In the genomic region with DNA sequence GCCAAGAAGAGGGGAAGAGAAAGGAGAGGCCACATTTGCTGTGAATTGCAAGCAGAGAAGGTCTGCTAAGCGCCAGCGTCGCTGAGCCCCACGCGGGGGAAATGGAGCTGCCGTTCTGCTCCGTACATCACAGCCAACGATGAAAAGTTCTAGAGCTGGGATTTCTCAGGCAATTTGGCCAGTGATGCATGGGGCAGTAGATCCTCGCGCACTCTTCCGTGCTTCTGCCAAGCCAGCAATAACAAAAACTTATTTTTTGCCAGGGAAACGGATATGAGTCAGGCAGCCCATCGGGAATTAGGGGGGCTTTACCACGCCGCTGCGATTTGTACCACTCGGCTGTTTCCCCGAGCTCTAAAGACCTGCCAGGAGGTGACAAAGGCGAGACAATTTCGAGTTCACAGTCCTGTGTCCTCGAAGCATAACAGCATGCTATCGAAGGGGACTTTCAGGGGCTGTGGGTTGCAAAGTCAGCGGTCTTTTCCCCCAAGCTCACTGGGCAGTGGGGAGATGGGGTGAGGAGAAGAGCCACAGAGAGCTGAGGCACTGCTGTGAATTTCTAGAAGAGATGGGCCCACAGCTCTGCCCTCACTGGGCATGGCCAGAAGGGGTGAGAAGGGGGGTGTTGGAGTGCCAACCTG, we compare ENCODE assay signal across 12 cellular contexts. TPM values are rescaled to one million over a fixed set of nuclear protein-coding genes. Genes with fewer than 3 reads are reported as not detected.
A peak's percentile ranks its signal among the peaks of the same experiment; 100 is the strongest.
DNase-seq lines count a peak whose midpoint lies in the region; ATAC-seq and TF ChIP-seq lines count a peak whose summit lies in the region.
"Had no signal": no experiment of that assay in that cellular context is flagged by ENCODE, and none has a peak within 500 bp of the region (broad histone marks: within the 10 kb centered on the region; RNA-seq: fewer than 3 reads in every experiment).

No MANE protein-coding gene starts in this region.

- H3K27me3 ChIP-seq in H7 (ENCODE audit: control insufficient read depth, insufficient read depth, low read length) (no peaks in the 10 kb centered on the region; the same call in 1 of the 2 replicates), brain microvascular endothelial cell (replicated peaks) (no peaks in the 10 kb centered on the region)

- no peak for TF ChIP-seq CTCF in brain microvascular endothelial cell (IDR thresholded peaks at IDR 0.05; ENCODE audit: low read depth, low read length, missing control alignments)

- in situ Hi-C loops in brain microvascular endothelial cell (cut with HindIII; ENCODE audit: low pct_ligation_motif_present, low sequenced_read_pairs), result loop anchor here (25.0 kb wide), 1 partner anchor 346 kb away; a partner anchor contains a TSS

- DNase-seq in H7 (peak; percentile 7), brain microvascular endothelial cell (peak; percentile 71), hepatic stellate cell (ENCODE audit: low spot score) (peak; percentile 84), skeletal muscle cell (ENCODE audit: low read depth) (peak; percentile 60), HPDE6-E6E7 (ENCODE audit: extremely low spot score) (no peak), inferior parietal cortex (ENCODE audit: extremely low spot score) (no peak), cerebellum (ENCODE audit: low spot score) (no peak)
- DNase-seq: Caco-2, H9 had no signal

- H3K36me3 ChIP-seq in H7 (replicated peaks; ENCODE audit: control insufficient read depth, insufficient read depth, low read length), result no peaks in the 10 kb centered on the region
- no peaks in the 10 kb centered on the region for H3K36me3 ChIP-seq in brain microvascular endothelial cell (replicated peaks)

- H3K4me3 ChIP-seq in H7 (ENCODE audit: insufficient read depth, low read depth, low read length) (no peak overlapping the region), brain microvascular endothelial cell (ENCODE audit: low read depth, low read length) (no peak overlapping the region), skeletal muscle cell (ENCODE audit: low read depth, low read length) (no peak overlapping the region)
- H3K4me3 ChIP-seq: SK-N-MC had no signal

- H3K27ac ChIP-seq in brain microvascular endothelial cell, result peak overlapping the region; percentile 66
- H3K27ac ChIP-seq: SK-N-MC had no signal

- no peak for ATAC-seq in GM19328 (IDR thresholded peaks at IDR 0.05; ENCODE audit: unreplicated experiment)
- ATAC-seq: activated CD4-positive, alpha-beta T cell treated with anti-CD3 and anti-CD28 coated beads for 36 hours had no signal

RNA-seq across cellular contexts. Expression of a gene that starts 30.0 kb away (rescaled TPM):
- total RNA-seq in H7 (2014; rRNA removed; shearing (Covaris generic)), result 11.1 and 16.3 TPM in 2 replicates
- total RNA-seq in cerebellum, result 62.5 TPM

Comparison
In these comparisons a context has a peak if more than half of its experiments do, and no peak if none do; other contexts are left out.
1. DNase-seq: peak in H7 (single experiment), brain microvascular endothelial cell (single experiment), hepatic stellate cell (single experiment) and skeletal muscle cell (single experiment); none in HPDE6-E6E7 (single experiment), inferior parietal cortex (single experiment) and cerebellum (single experiment).